Comparison of ENCODE assay signal across 21 cellular contexts in the genomic region with DNA sequence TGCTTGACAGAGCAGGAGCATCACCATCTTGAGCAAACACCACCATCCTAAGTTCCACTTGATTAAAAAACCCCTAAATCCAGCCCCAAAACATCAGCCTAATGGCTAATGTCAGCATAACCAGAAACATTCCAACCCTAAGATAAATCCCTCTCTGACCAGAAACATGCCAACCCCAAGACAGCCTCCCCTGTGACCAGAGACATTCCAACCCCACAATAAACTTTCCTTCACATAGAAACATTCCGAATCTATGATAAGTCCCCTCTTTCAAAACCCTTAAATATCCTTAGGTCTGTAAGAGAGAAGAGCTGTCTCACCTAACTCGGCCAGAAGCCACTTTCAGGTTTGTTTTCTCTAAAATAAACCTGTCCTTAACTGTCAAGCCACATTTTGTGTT. TPM values are rescaled to one million over a fixed set of nuclear protein-coding genes. Genes with fewer than 3 reads are reported as not detected.
"Had no signal": no experiment of that assay in that cellular context is flagged by ENCODE, and none has a peak within 500 bp of the region (broad histone marks: within the 10 kb centered on the region; RNA-seq: fewer than 3 reads in every experiment).

No MANE protein-coding gene starts in this region.

- H3K9me3 ChIP-seq: thoracic aorta had no signal

- H3K36me3 ChIP-seq: heart left ventricle, thoracic aorta, WERI-Rb-1 had no signal

- H3K27me3 ChIP-seq: heart left ventricle had no signal

- H3K27ac ChIP-seq: heart left ventricle, thoracic aorta, WERI-Rb-1 had no signal

- DNase-seq: activated CD4-positive, alpha-beta T cell treated with anti-CD3 and anti-CD28 coated beads for 1 hour; activated CD4-positive, alpha-beta T cell treated with anti-CD3 and anti-CD28 coated beads, Interleukin-2, amount 50 U/mL, for 1 hour; activated CD8-positive, alpha-beta T cell treated with anti-CD3 and anti-CD28 coated beads, Interleukin-2, amount 10 ng/mL, durations not matched to agents 7 days and 5 days; activated gamma-delta T cell; activated naive CD4-positive, alpha-beta T cell treated with anti-CD3 and anti-CD28 coated beads, Interleukin-2, amount 50 U/mL, for 16 hours; activated naive CD8-positive, alpha-beta T cell treated with anti-CD3 and anti-CD28 coated beads, Interleukin-2, amount 50 U/mL, for 24 hours; anterior cingulate cortex; effector memory CD8-positive, alpha-beta T cell; heart left ventricle; islet precursor cell; left cardiac atrium; nephron progenitor cell; occipital lobe; retina; stimulated activated CD4-positive, alpha-beta T cell treated with anti-CD3 and anti-CD28 coated beads, Interleukin-4, amount 100 ng/mL, for 24 hours; stimulated activated naive CD4-positive, alpha-beta T cell treated with Interleukin-2 at 50 U/mL for 16 hours; T-helper 1 cell; WERI-Rb-1 had no signal

- H3K4me3 ChIP-seq: heart left ventricle, thoracic aorta had no signal

RNA-seq across cellular contexts. Expression of gene SLC2A5, which starts 17.4 kb away (rescaled TPM):
- total RNA-seq: activated CD8-positive, alpha-beta T cell treated with anti-CD3 and anti-CD28 coated beads, Interleukin-2, amount 10 ng/mL, durations not matched to agents 7 days and 5 days; endothelial cell of umbilical vein; progenitor cell of endocrine pancreas had no signal
- polyA plus RNA-seq: endothelial cell of umbilical vein had no signal
